In genomic region chr1:23799570-23800395, GRCh38 we compare ENCODE assay signal across 8 cellular contexts. TPM values are rescaled to one million over a fixed set of nuclear protein-coding genes. Genes with fewer than 3 reads are reported as not detected.
A peak's percentile ranks its signal among the peaks of the same experiment; 100 is the strongest.
DNase-seq lines count a peak whose midpoint lies in the region; ATAC-seq and TF ChIP-seq lines count a peak whose summit lies in the region.

No MANE protein-coding gene starts in this region.

- H3K9me3 Mint-ChIP-seq in activated naive CD4-positive, alpha-beta T cell treated with anti-CD3 and anti-CD28 coated beads, Interleukin-2, amount 50 U/mL, for 72 hours = no peaks in the 10 kb centered on the region

- H3K4me1 ChIP-seq in left ventricle myocardium inferior = peaks cover 41% of the 10 kb centered on the region
- H3K4me1 ChIP-seq in rectal smooth muscle tissue (ENCODE audit: control insufficient read depth, insufficient read depth, low read length) = peaks cover 9% of the 10 kb centered on the region

- TF ChIP-seq CTCF in left ventricle myocardium inferior (IDR thresholded peaks at IDR 0.05; ENCODE audit: borderline replicate concordance) = no peak

- no peaks in the 10 kb centered on the region for H3K9me3 ChIP-seq in left ventricle myocardium inferior (replicated peaks)

- intact Hi-C loops in left ventricle myocardium inferior (cut with micrococcal nuclease) = no loop called here

- peak; percentile 4 for ATAC-seq in GM21619 (IDR thresholded peaks at IDR 0.05; ENCODE audit: unreplicated experiment)
- peak; percentile 12 to 62 for ATAC-seq in activated naive CD4-positive, alpha-beta T cell treated with anti-CD3 and anti-CD28 coated beads, Interleukin-2, amount 50 U/mL, for 72 hours

- no peaks in the 10 kb centered on the region for H3K27me3 ChIP-seq in left ventricle myocardium inferior (ENCODE audit: low read depth)
- no peaks in the 10 kb centered on the region for H3K27me3 ChIP-seq in rectal smooth muscle tissue (ENCODE audit: control insufficient read depth, insufficient read depth, low read length)

- H3K36me3 Mint-ChIP-seq in activated naive CD4-positive, alpha-beta T cell treated with anti-CD3 and anti-CD28 coated beads, Interleukin-2, amount 50 U/mL, for 72 hours = peaks cover 6 to 10% of the 10 kb centered on the region in 2 donors

- H3K4me3 ChIP-seq in left ventricle myocardium inferior (peak overlapping the region; percentile 97), rectal smooth muscle tissue (ENCODE audit: low read length) (peak overlapping the region; percentile 94)

- peak overlapping the region; percentile 92 to 97 for H3K27ac Mint-ChIP-seq in activated naive CD4-positive, alpha-beta T cell treated with anti-CD3 and anti-CD28 coated beads, Interleukin-2, amount 50 U/mL, for 72 hours

- DNase-seq in EH (ENCODE audit: low read depth) (peak; percentile 80), NCI-H2029 (lab: John Stamatoyannopoulos, UW) (peak; percentile 77), left ventricle myocardium inferior (peak; percentile 21), NCI-H446 (lab: John Stamatoyannopoulos, UW) (no peak), SIG-M5 (lab: John Stamatoyannopoulos, UW) (no peak)
- DNase-seq in activated naive CD4-positive, alpha-beta T cell treated with anti-CD3 and anti-CD28 coated beads, Interleukin-2, amount 50 U/mL, for 72 hours (ENCODE audit: low spot score in 2 of 2) = peak; percentile 27 to 75

- H3K9ac ChIP-seq in rectal smooth muscle tissue (ENCODE audit: low read length) = peak overlapping the region; percentile 70

- H3K27ac ChIP-seq in left ventricle myocardium inferior (replicated peaks) = peak overlapping the region; percentile 98
- peak overlapping the region; percentile 80 for H3K27ac ChIP-seq in rectal smooth muscle tissue (ENCODE audit: low read depth, low read length)

- peaks cover 24% of the 10 kb centered on the region for H3K36me3 ChIP-seq in left ventricle myocardium inferior
- H3K36me3 ChIP-seq in rectal smooth muscle tissue (ENCODE audit: control insufficient read depth, insufficient read depth, low read length) = peaks cover 3% of the 10 kb centered on the region

RNA-seq across cellular contexts. Expression of gene GALE, which starts 0.8 kb away (rescaled TPM):
- 10 to 100 TPM; 43.6 to 53.2 TPM for total RNA-seq in activated naive CD4-positive, alpha-beta T cell treated with anti-CD3 and anti-CD28 coated beads, Interleukin-2, amount 50 U/mL, for 72 hours
- 6.3 TPM for total RNA-seq in left ventricle myocardium inferior

RNA-seq across cellular contexts. Expression of gene LYPLA2, which starts 8.8 kb away (rescaled TPM):
- 10 to 100 TPM; 73.6 to 78.1 TPM for total RNA-seq in activated naive CD4-positive, alpha-beta T cell treated with anti-CD3 and anti-CD28 coated beads, Interleukin-2, amount 50 U/mL, for 72 hours
- 26.2 TPM for total RNA-seq in left ventricle myocardium inferior

RNA-seq across cellular contexts. Expression of gene PITHD1, which starts 21.6 kb away (rescaled TPM):
- 10 to 100 TPM; 68.6 to 94.7 TPM for total RNA-seq in activated naive CD4-positive, alpha-beta T cell treated with anti-CD3 and anti-CD28 coated beads, Interleukin-2, amount 50 U/mL, for 72 hours
- total RNA-seq in left ventricle myocardium inferior = 40.3 TPM

RNA-seq across cellular contexts. Expression of gene HMGCL, which starts 25.4 kb away (rescaled TPM):
- 10 to 100 TPM; 29.0 to 45.3 TPM for total RNA-seq in activated naive CD4-positive, alpha-beta T cell treated with anti-CD3 and anti-CD28 coated beads, Interleukin-2, amount 50 U/mL, for 72 hours
- 31.9 TPM for total RNA-seq in left ventricle myocardium inferior

RNA-seq across cellular contexts. Expression of gene ELOA, which starts 56.5 kb away (rescaled TPM):
- total RNA-seq in activated naive CD4-positive, alpha-beta T cell treated with anti-CD3 and anti-CD28 coated beads, Interleukin-2, amount 50 U/mL, for 72 hours = 10 to 100 TPM; 30.9 to 33.4 TPM
- total RNA-seq in left ventricle myocardium inferior = 29.1 TPM

Comparison
In these comparisons a context has a peak if more than half of its experiments do, and no peak if none do; other contexts are left out.
1. DNase-seq: peak in EH (single experiment), NCI-H2029 (single experiment), activated naive CD4-positive, alpha-beta T cell treated with anti-CD3 and anti-CD28 coated beads, Interleukin-2, amount 50 U/mL, for 72 hours (2 of 2) and left ventricle myocardium inferior (single experiment); none in NCI-H446 (0 of 2) and SIG-M5 (single experiment).